Comparison of ENCODE assay signal across 8 cellular contexts in genomic region chr15:55407631-55407948, GRCh38. TPM values are rescaled to one million over a fixed set of nuclear protein-coding genes. Genes with fewer than 3 reads are reported as not detected.
DNase-seq lines count a peak whose midpoint lies in the region; ATAC-seq and TF ChIP-seq lines count a peak whose summit lies in the region.

No MANE protein-coding gene starts in this region.

- H3K36me3 ChIP-seq in heart right ventricle: no peaks in the 10 kb centered on the region

- peaks cover 32% of the 10 kb centered on the region for H3K4me1 Mint-ChIP-seq in activated CD8-positive, alpha-beta T cell treated with anti-CD3 and anti-CD28 coated beads for 36 hours (ENCODE audit: low read depth)

- POLR2A ChIA-PET in activated CD8-positive, alpha-beta T cell treated with anti-CD3 and anti-CD28 coated beads for 36 hours (lab: Charles Lee): interaction anchor here (0.7 to 3.5 kb wide), 7 partner anchors 12 to 586 kb away, joined by 3 to 14 read pairs (median 3); partner anchors contain the start of genes PIGB, PIGBOS1 and RSL24D1

- DNase-seq in NOMO-1 treated with DMSO at 0.1 percent for 48 hours (lab: John Stamatoyannopoulos, UW; ENCODE audit: unreplicated experiment) (peak; percentile 52), NOMO-1 treated with dmso at 0.1 percent for 144 hours (lab: John Stamatoyannopoulos, UW; ENCODE audit: unreplicated experiment) (no peak), HT-29 (ENCODE audit: low spot score) (peak; percentile 72), heart right ventricle (no peak), sciatic nerve (ENCODE audit: low spot score) (no peak), GM19240 (ENCODE audit: insufficient read length, low spot score) (no peak), occipital lobe (lab: John Stamatoyannopoulos, UW) (no peak)
- no peak for DNase-seq in activated CD8-positive, alpha-beta T cell treated with anti-CD3 and anti-CD28 coated beads for 36 hours

- ATAC-seq in activated CD8-positive, alpha-beta T cell treated with anti-CD3 and anti-CD28 coated beads for 36 hours: no peak
- ATAC-seq in heart right ventricle (peak in 4 of 8 donors; percentile 1 to 2 (median 1)), sciatic nerve (peak; percentile 1)

- H3K27ac ChIP-seq in heart right ventricle: peak overlapping the region; percentile 26 to 98 (median 92)

- peak overlapping the region; percentile 79 for H3K4me3 Mint-ChIP-seq in activated CD8-positive, alpha-beta T cell treated with anti-CD3 and anti-CD28 coated beads for 36 hours

- peak overlapping the region; percentile 77 for H3K27ac Mint-ChIP-seq in activated CD8-positive, alpha-beta T cell treated with anti-CD3 and anti-CD28 coated beads for 36 hours

- intact Hi-C loops in activated CD8-positive, alpha-beta T cell treated with anti-CD3 and anti-CD28 coated beads for 36 hours (cut with micrococcal nuclease): loop anchor here (10.0 kb wide), 1 partner anchor 213 kb away; the partner anchor contains the start of gene RSL24D1
- intact Hi-C loops in heart right ventricle (cut with DNase I): loop anchor here in 3 of 10 donors (5.0 to 10.0 kb wide), 3 partner anchors 35 to 93 kb away; partner anchors contain the start of genes PIGB (in 2 of the 3) and PIGBOS1 (in 2 of the 3)
- intact Hi-C loops in sciatic nerve (cut with DNase I): no loop called here

- no peaks in the 10 kb centered on the region for H3K27me3 ChIP-seq in heart right ventricle

- H3K36me3 Mint-ChIP-seq in activated CD8-positive, alpha-beta T cell treated with anti-CD3 and anti-CD28 coated beads for 36 hours (ENCODE audit: low read depth): no peaks in the 10 kb centered on the region

- no peaks in the 10 kb centered on the region for H3K9me3 ChIP-seq in heart right ventricle

- H3K4me1 ChIP-seq in heart right ventricle: peaks cover 2 to 59% (median 41%) of the 10 kb centered on the region in 9 donors

- H3K27me3 Mint-ChIP-seq in activated CD8-positive, alpha-beta T cell treated with anti-CD3 and anti-CD28 coated beads for 36 hours: no peaks in the 10 kb centered on the region

- H3K4me3 ChIP-seq in heart right ventricle: peak overlapping the region; percentile 72 to 96 (median 80)

- WGBS in heart right ventricle, 2 donors: 0 to 1% methylated on average over 11 of the region's 11 CpGs

- CTCF ChIA-PET in activated CD8-positive, alpha-beta T cell treated with anti-CD3 and anti-CD28 coated beads for 36 hours (lab: Charles Lee): interaction anchor here (0.8 to 4.3 kb wide), 9 partner anchors 10 to 210 kb away, joined by 3 to 23 read pairs (median 8); no protein-coding TSS in a partner anchor

- no peaks in the 10 kb centered on the region for H3K9me3 Mint-ChIP-seq in activated CD8-positive, alpha-beta T cell treated with anti-CD3 and anti-CD28 coated beads for 36 hours

- no peak for TF ChIP-seq CTCF in activated CD8-positive, alpha-beta T cell treated with anti-CD3 and anti-CD28 coated beads for 36 hours (IDR thresholded peaks at IDR 0.05)
- TF ChIP-seq CTCF in heart right ventricle (IDR thresholded peaks at IDR 0.05): no peak

RNA-seq across cellular contexts. Expression of gene CCPG1, which starts 0.6 kb away (rescaled TPM):
- 11.8 and 12.6 TPM in 2 replicates for total RNA-seq in HT-29 (2014; rRNA removed; shearing (Covaris generic))
- 10 to 100 TPM; 11.0 to 11.1 TPM for total RNA-seq in activated CD8-positive, alpha-beta T cell treated with anti-CD3 and anti-CD28 coated beads for 36 hours
- 100 to 1,000 TPM in 1 of 10 donors, 10 to 100 TPM in 9; 71.2 to 106 (median 88.2) TPM for total RNA-seq in heart right ventricle
- 10 to 100 TPM; 24.5 to 32.8 TPM for polyA plus RNA-seq in heart right ventricle
- 90.6 TPM for total RNA-seq in sciatic nerve
- 40.2 TPM for total RNA-seq in occipital lobe

RNA-seq across cellular contexts. Expression of gene PIERCE2, which starts 0.7 kb away (rescaled TPM):
- 0.86 and 1.9 TPM in 2 replicates for total RNA-seq in HT-29 (2014; rRNA removed; shearing (Covaris generic))
- total RNA-seq in activated CD8-positive, alpha-beta T cell treated with anti-CD3 and anti-CD28 coated beads for 36 hours: not detected
- total RNA-seq in heart right ventricle (10 to 100 TPM in 1 of 10 donors, 1 to 10 TPM in 9; 3.0 to 10.1 (median 4.7) TPM), sciatic nerve (0.85 TPM), occipital lobe (5.0 TPM)
- 10 to 100 TPM in 1 of 2 donors, 1 to 10 TPM in 1; 6.3 to 11.6 TPM for polyA plus RNA-seq in heart right ventricle

Comparison
In these comparisons a context has a peak if more than half of its experiments do, and no peak if none do; other contexts are left out.
1. DNase-seq: peak in NOMO-1 treated with DMSO at 0.1 percent for 48 hours (single experiment) and HT-29 (single experiment); none in NOMO-1 treated with dmso at 0.1 percent for 144 hours (single experiment), activated CD8-positive, alpha-beta T cell treated with anti-CD3 and anti-CD28 coated beads for 36 hours (single experiment), heart right ventricle (0 of 2), sciatic nerve (single experiment), GM19240 (single experiment) and occipital lobe (single experiment).